17 cellular contexts compared by ENCODE assay signal in genomic region chr2:221747289-221747972, GRCh38.
A peak's percentile ranks its signal among the peaks of the same experiment; 100 is the strongest.
DNase-seq lines count a peak whose midpoint lies in the region; ATAC-seq, FAIRE-seq and TF ChIP-seq lines count a peak whose summit lies in the region.
"Had no signal": no experiment of that assay in that cellular context is flagged by ENCODE, and none has a peak within 500 bp of the region (broad histone marks: within the 10 kb centered on the region; RNA-seq: fewer than 3 reads in every experiment).

No MANE protein-coding gene starts in this region.

- no peaks in the 10 kb centered on the region for H3K27me3 ChIP-seq in psoas muscle (ENCODE audit: insufficient read depth in 3 of 3, low read length in 2 of 3)
- H3K27me3 ChIP-seq: BLaER1 had no signal

- DNase-seq in psoas muscle (no peak), OCI-M1 (lab: John Stamatoyannopoulos, UW) (no peak), D721Med (ENCODE audit: insufficient read length, low spot score) (no peak)
- DNase-seq: activated gamma-delta T cell, Kasumi-1, kidney glomerular epithelial cell, NCI-H1930, SK-N-SH, substantia nigra had no signal

- FAIRE-seq in D721Med (lab: Jason Lieb, UNC), result no peak
- FAIRE-seq: G401.6, GM19239 had no signal

- H3K27ac ChIP-seq in psoas muscle, result no peak overlapping the region
- H3K27ac ChIP-seq: BLaER1 had no signal

- intact Hi-C loops in psoas muscle (cut with DNase I), result no loop called here

- H3K36me3 ChIP-seq in psoas muscle (ENCODE audit: insufficient read depth in 1 of 2, low read depth in 1 of 2), result no peaks in the 10 kb centered on the region
- H3K36me3 ChIP-seq: BLaER1 had no signal

- WGBS in psoas muscle, 3 donors, result 77 to 83% (median 83%) methylated on average over 3 of the region's 3 CpGs

- no peaks in the 10 kb centered on the region for H3K4me1 ChIP-seq in psoas muscle
- H3K4me1 ChIP-seq: BLaER1 had no signal

- H3K4me3 ChIP-seq in psoas muscle, result no peak overlapping the region
- H3K4me3 ChIP-seq: BLaER1 had no signal

- peak; percentile 93 for ATAC-seq in GM18502 (IDR thresholded peaks at IDR 0.05; ENCODE audit: poor library complexity, unreplicated experiment)
- peak; percentile 82 for ATAC-seq in GM19395 (IDR thresholded peaks at IDR 0.05; ENCODE audit: unreplicated experiment)
- ATAC-seq in HG02763 (IDR thresholded peaks at IDR 0.05; ENCODE audit: unreplicated experiment), result peak; percentile 68
- peak; percentile 90 for ATAC-seq in HG03442 (IDR thresholded peaks at IDR 0.05; ENCODE audit: unreplicated experiment)
- no peak for ATAC-seq in psoas muscle
- ATAC-seq in GM19328 (IDR thresholded peaks at IDR 0.05; ENCODE audit: unreplicated experiment), result no peak

- no peaks in the 10 kb centered on the region for H3K9me3 ChIP-seq in psoas muscle
- H3K9me3 ChIP-seq: BLaER1, SK-N-SH had no signal

- TF ChIP-seq CTCF in psoas muscle (IDR thresholded peaks at IDR 0.05) (no peak), D721Med (IDR thresholded peaks at IDR 0.05; ENCODE audit: insufficient read depth, missing control alignments) (no peak)

Comparison
In these comparisons a context has a peak if more than half of its experiments do, and no peak if none do; other contexts are left out.
1. ATAC-seq: peak in GM18502 (single experiment), GM19395 (single experiment), HG02763 (single experiment) and HG03442 (single experiment); none in psoas muscle (0 of 4) and GM19328 (single experiment).